In the genomic region with DNA sequence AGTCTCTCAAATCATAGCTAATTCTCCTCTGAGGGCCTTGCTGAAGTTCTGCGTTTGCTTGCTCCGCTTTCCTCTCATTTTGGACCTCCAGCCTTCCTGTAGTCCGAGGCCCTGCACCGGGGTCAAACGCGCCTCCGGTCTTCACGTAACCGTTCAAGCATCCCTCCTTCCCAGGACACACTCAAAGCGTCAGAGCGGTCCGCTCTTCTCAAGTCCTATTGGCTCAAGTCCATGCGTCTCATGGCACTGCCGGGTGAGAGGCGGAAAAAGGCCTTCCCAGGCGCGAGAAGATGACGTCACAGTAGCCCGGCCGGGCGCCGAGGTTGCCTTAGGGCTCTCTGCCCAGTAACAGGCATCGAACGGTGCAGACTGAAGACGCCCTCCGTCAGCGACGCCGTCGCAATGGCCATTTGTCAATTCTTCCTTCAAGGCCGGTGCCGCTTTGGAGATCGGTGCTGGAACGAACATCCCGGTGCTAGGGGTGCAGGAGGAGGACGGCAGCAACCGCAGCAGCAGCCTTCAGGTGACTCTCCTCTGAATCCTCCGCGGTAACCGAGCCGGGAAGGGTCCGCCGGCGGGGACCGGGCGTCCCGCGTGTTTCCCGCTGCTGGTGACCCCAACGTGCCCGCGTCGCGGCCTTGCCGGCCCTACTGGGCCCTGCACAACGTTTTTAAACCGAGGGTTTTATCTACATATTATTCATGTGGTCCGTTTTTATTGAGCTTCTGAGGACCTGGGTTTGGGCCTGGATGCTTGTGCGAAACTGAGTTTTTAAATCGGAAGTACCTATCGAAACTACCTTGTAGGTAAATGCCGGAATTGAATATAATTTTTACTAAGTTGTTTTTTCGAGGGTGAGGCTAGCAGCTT, we compare ENCODE assay signal across 8 cellular contexts. TPM values are rescaled to one million over a fixed set of nuclear protein-coding genes. Genes with fewer than 3 reads are reported as not detected.
DNase-seq lines count a peak whose midpoint lies in the region; ATAC-seq and TF ChIP-seq lines count a peak whose summit lies in the region.

Gene NUP42, plus strand, starts transcription at position 365 of the 870 bp plus-strand sequence. Its CDS starts 38 bp downstream, at position 403.

- CTCF ChIA-PET in activated CD4-positive, alpha-beta T cell treated with anti-CD3 and anti-CD28 coated beads for 36 hours (lab: Charles Lee): interaction anchor here (1.2 to 1.6 kb wide), 2 partner anchors 10 to 18 kb away, joined by 4 to 5 read pairs; no protein-coding TSS in a partner anchor

- H3K4me1 Mint-ChIP-seq in activated CD4-positive, alpha-beta T cell treated with anti-CD3 and anti-CD28 coated beads for 36 hours: peaks cover 30% of the 10 kb centered on the region

- H3K9me3 Mint-ChIP-seq in activated CD4-positive, alpha-beta T cell treated with anti-CD3 and anti-CD28 coated beads for 36 hours (ENCODE audit: low read depth): no peaks in the 10 kb centered on the region

- H3K36me3 ChIP-seq in kidney epithelial cell (ENCODE audit: control insufficient read depth, insufficient read depth, low read length): no peaks in the 10 kb centered on the region

- peaks cover 18% of the 10 kb centered on the region for H3K36me3 Mint-ChIP-seq in activated CD4-positive, alpha-beta T cell treated with anti-CD3 and anti-CD28 coated beads for 36 hours (ENCODE audit: low read depth)

- POLR2A ChIA-PET in activated CD4-positive, alpha-beta T cell treated with anti-CD3 and anti-CD28 coated beads for 36 hours (lab: Charles Lee): interaction anchor here (1.0 to 1.2 kb wide), 2 partner anchors 11 to 76 kb away, joined by 3 to 5 read pairs; no protein-coding TSS in a partner anchor

- TF ChIP-seq CTCF in choroid plexus epithelial cell (conservative IDR thresholded peaks at IDR 0.05; ENCODE audit: low read depth, low read length) (no peak), kidney epithelial cell (IDR thresholded peaks at IDR 0.05; ENCODE audit: insufficient read depth, low read length, poor library complexity, severe bottlenecking) (no peak)

- intact Hi-C loops in activated CD4-positive, alpha-beta T cell treated with anti-CD3 and anti-CD28 coated beads for 36 hours (cut with DNase I, micrococcal nuclease): loop anchor here (1.0 to 10.0 kb wide), 14 partner anchors 77 to 1943 kb away; partner anchors contain the start of genes HYCC1 (in 2 of the 2), KLHL7 (in 2 of the 2), TOMM7 (in 2 of the 2) and TRA2A (in 2 of the 2)

- ATAC-seq in HG03442 (IDR thresholded peaks at IDR 0.05; ENCODE audit: unreplicated experiment): peak; percentile 92
- ATAC-seq in activated CD4-positive, alpha-beta T cell treated with anti-CD3 and anti-CD28 coated beads for 36 hours: peak; percentile 98

- H3K4me3 ChIP-seq in choroid plexus epithelial cell (ENCODE audit: low read depth, low read length) (peak within 1 kb of the TSS; percentile 96), kidney epithelial cell (ENCODE audit: low read depth, low read length) (peak within 1 kb of the TSS; percentile 84)

- no peaks in the 10 kb centered on the region for H3K27me3 ChIP-seq in kidney epithelial cell (ENCODE audit: control insufficient read depth, insufficient read depth, low read length)

- H3K27ac Mint-ChIP-seq in activated CD4-positive, alpha-beta T cell treated with anti-CD3 and anti-CD28 coated beads for 36 hours: peak within 1 kb of the TSS; percentile 97

- H3K27me3 Mint-ChIP-seq in activated CD4-positive, alpha-beta T cell treated with anti-CD3 and anti-CD28 coated beads for 36 hours: no peaks in the 10 kb centered on the region

- peak; percentile 96 for DNase-seq in Ammon's horn (ENCODE audit: low spot score)
- DNase-seq in GM19238 (ENCODE audit: insufficient read length, low spot score): peak; percentile 81
- DNase-seq in NCI-H524 (lab: John Stamatoyannopoulos, UW): peak; percentile 95 to 98
- DNase-seq in activated CD4-positive, alpha-beta T cell treated with anti-CD3 and anti-CD28 coated beads for 36 hours: peak; percentile 98
- DNase-seq in choroid plexus epithelial cell (ENCODE audit: low read depth): peak; percentile 100
- peak; percentile 99 for DNase-seq in kidney epithelial cell (ENCODE audit: low read depth)
- peak; percentile 94 to 96 for DNase-seq in stimulated activated CD4-positive, alpha-beta T cell treated with anti-CD3 and anti-CD28 coated beads, Interleukin-15, amount 100 ng/mL, for 48 hours (ENCODE audit: low read depth in 2 of 2)

- peak within 1 kb of the TSS; percentile 88 for H3K4me3 Mint-ChIP-seq in activated CD4-positive, alpha-beta T cell treated with anti-CD3 and anti-CD28 coated beads for 36 hours

RNA-seq across cellular contexts. Expression of gene NUP42, which starts in this region (rescaled TPM):
- total RNA-seq in activated CD4-positive, alpha-beta T cell treated with anti-CD3 and anti-CD28 coated beads for 36 hours: 10 to 100 TPM; 32.3 to 44.8 TPM
- 46.1 and 50.1 TPM in 2 replicates for total RNA-seq in kidney epithelial cell

Comparison
In these comparisons a context has a peak if more than half of its experiments do, and no peak if none do; other contexts are left out.
1. Peak in every context shown above with its lines: DNase-seq, ATAC-seq and H3K4me3 ChIP-seq.